ENCODE assay signal across 38 cellular contexts in genomic region chr16:49708491-49708890, GRCh38.
"Had no signal": no experiment of that assay in that cellular context is flagged by ENCODE, and none has a peak within 500 bp of the region (broad histone marks: within the 10 kb centered on the region; RNA-seq: fewer than 3 reads in every experiment).

No MANE protein-coding gene starts in this region.

- H3K27me3 Mint-ChIP-seq: activated CD4-positive, alpha-beta memory T cell treated with anti-CD3 and anti-CD28 coated beads, Interleukin-2, amount 10 ng/mL, durations not matched to agents 7 days and 5 days; activated CD8-positive, alpha-beta memory T cell treated with anti-CD3 and anti-CD28 coated beads, Interleukin-2, amount 10 ng/mL, durations not matched to agents 7 days and 5 days; activated naive CD8-positive, alpha-beta T cell treated with anti-CD3 and anti-CD28 coated beads, Interleukin-2, amount 10 ng/mL, durations not matched to agents 7 days and 5 days; activated T-helper 17 cell treated with anti-CD3 and anti-CD28 coated beads, Interleukin-2, amount 50 U/mL, for 72 hours had no signal

- H3K4me1 ChIP-seq: ascending aorta, Peyer's patch had no signal

- FAIRE-seq: K562 had no signal

- H3K27ac ChIP-seq: ascending aorta, cardiac muscle cell, Peyer's patch, VCaP had no signal

- DNase-seq: activated CD4-positive, alpha-beta memory T cell treated with anti-CD3 and anti-CD28 coated beads, Interleukin-2, amount 10 ng/mL, durations not matched to agents 7 days and 5 days; activated CD4-positive, alpha-beta T cell treated with anti-CD3 and anti-CD28 coated beads for 1 hour; activated CD4-positive, alpha-beta T cell treated with anti-CD3 and anti-CD28 coated beads for 48 hours; activated CD4-positive, CD25-positive, alpha-beta regulatory T cell; activated CD8-positive, alpha-beta memory T cell treated with anti-CD3 and anti-CD28 coated beads for 24 hours; activated CD8-positive, alpha-beta memory T cell treated with anti-CD3 and anti-CD28 coated beads, Interleukin-2, amount 10 ng/mL, durations not matched to agents 7 days and 5 days; activated CD8-positive, alpha-beta memory T cell treated with anti-CD3 and anti-CD28 coated beads, Interleukin-2, amount 50 U/mL, for 48 hours; activated effector memory CD4-positive, alpha-beta T cell treated with anti-CD3 and anti-CD28 coated beads, Interleukin-2, amount 50 U/mL, for 16 hours; activated naive CD4-positive, alpha-beta T cell treated with Interleukin-2 at 50 U/mL for 16 hours; activated naive CD8-positive, alpha-beta T cell treated with anti-CD3 and anti-CD28 coated beads, Interleukin-2, amount 10 ng/mL, durations not matched to agents 7 days and 5 days; activated T-cell treated with anti-CD3 and anti-CD28 coated beads, Interleukin-2, amount 50 U/mL, for 48 hours; amygdala; NCI-H1048; NCI-H1105 treated with DMSO at 0.1 percent for 48 hours; NCI-H1436 treated with DMSO at 0.1 percent for 48 hours; NCI-H1694 treated with DMSO at 0.1 percent for 48 hours; NCI-H2029; NCI-H2107; NCI-H2171; NCI-H510A; NCI-H526; NCI-H748 treated with DMSO at 0.1 percent for 48 hours; NK-92 treated with Interleukin-12 subunit alpha and Interleukin-12 subunit beta, amount 100 ng/mL, for 24 hours; PC-3; Peyer's patch; RPMI8226; SHP77 treated with DMSO at 0.1 percent for 48 hours; T-cell; T-helper 17 cell; T-helper 9 cell had no signal

- H3K4me3 Mint-ChIP-seq: activated CD4-positive, alpha-beta memory T cell treated with anti-CD3 and anti-CD28 coated beads, Interleukin-2, amount 10 ng/mL, durations not matched to agents 7 days and 5 days; activated CD8-positive, alpha-beta memory T cell treated with anti-CD3 and anti-CD28 coated beads, Interleukin-2, amount 10 ng/mL, durations not matched to agents 7 days and 5 days; activated naive CD4-positive, alpha-beta T cell treated with anti-CD3 and anti-CD28 coated beads, Interleukin-2, amount 50 U/mL, for 24 hours; activated naive CD8-positive, alpha-beta T cell treated with anti-CD3 and anti-CD28 coated beads, Interleukin-2, amount 10 ng/mL, durations not matched to agents 7 days and 5 days; activated T-helper 17 cell treated with anti-CD3 and anti-CD28 coated beads, Interleukin-2, amount 50 U/mL, for 72 hours; central memory CD8-positive, alpha-beta T cell; T-cell; T-helper 17 cell had no signal

- H3K36me3 ChIP-seq: ascending aorta, cardiac muscle cell, Peyer's patch had no signal

- H3K36me3 Mint-ChIP-seq: activated CD8-positive, alpha-beta memory T cell treated with anti-CD3 and anti-CD28 coated beads, Interleukin-2, amount 10 ng/mL, durations not matched to agents 7 days and 5 days; activated naive CD4-positive, alpha-beta T cell treated with anti-CD3 and anti-CD28 coated beads, Interleukin-2, amount 50 U/mL, for 24 hours; activated naive CD8-positive, alpha-beta T cell treated with anti-CD3 and anti-CD28 coated beads, Interleukin-2, amount 10 ng/mL, durations not matched to agents 7 days and 5 days; T-cell had no signal

- H3K9me3 Mint-ChIP-seq: activated CD4-positive, alpha-beta memory T cell treated with anti-CD3 and anti-CD28 coated beads, Interleukin-2, amount 10 ng/mL, durations not matched to agents 7 days and 5 days; activated naive CD4-positive, alpha-beta T cell treated with anti-CD3 and anti-CD28 coated beads, Interleukin-2, amount 50 U/mL, for 24 hours; activated naive CD8-positive, alpha-beta T cell treated with anti-CD3 and anti-CD28 coated beads, Interleukin-2, amount 10 ng/mL, durations not matched to agents 7 days and 5 days; activated T-helper 17 cell treated with anti-CD3 and anti-CD28 coated beads, Interleukin-2, amount 50 U/mL, for 72 hours; central memory CD8-positive, alpha-beta T cell; T-cell had no signal

- H3K27ac Mint-ChIP-seq: activated CD4-positive, alpha-beta memory T cell treated with anti-CD3 and anti-CD28 coated beads, Interleukin-2, amount 10 ng/mL, durations not matched to agents 7 days and 5 days; activated CD8-positive, alpha-beta memory T cell treated with anti-CD3 and anti-CD28 coated beads, Interleukin-2, amount 10 ng/mL, durations not matched to agents 7 days and 5 days; activated naive CD4-positive, alpha-beta T cell treated with anti-CD3 and anti-CD28 coated beads, Interleukin-2, amount 50 U/mL, for 24 hours; activated naive CD8-positive, alpha-beta T cell treated with anti-CD3 and anti-CD28 coated beads, Interleukin-2, amount 10 ng/mL, durations not matched to agents 7 days and 5 days; activated T-helper 17 cell treated with anti-CD3 and anti-CD28 coated beads, Interleukin-2, amount 50 U/mL, for 72 hours; T-cell; T-helper 17 cell had no signal

- H3K4me3 ChIP-seq: ascending aorta, cardiac muscle cell, K562, Peyer's patch had no signal

- H3K4me1 Mint-ChIP-seq: activated CD4-positive, alpha-beta memory T cell treated with anti-CD3 and anti-CD28 coated beads, Interleukin-2, amount 10 ng/mL, durations not matched to agents 7 days and 5 days; activated CD8-positive, alpha-beta memory T cell treated with anti-CD3 and anti-CD28 coated beads, Interleukin-2, amount 10 ng/mL, durations not matched to agents 7 days and 5 days; activated naive CD4-positive, alpha-beta T cell treated with anti-CD3 and anti-CD28 coated beads, Interleukin-2, amount 50 U/mL, for 24 hours; activated naive CD8-positive, alpha-beta T cell treated with anti-CD3 and anti-CD28 coated beads, Interleukin-2, amount 10 ng/mL, durations not matched to agents 7 days and 5 days; activated T-helper 17 cell treated with anti-CD3 and anti-CD28 coated beads, Interleukin-2, amount 50 U/mL, for 72 hours; central memory CD8-positive, alpha-beta T cell; T-cell; T-helper 17 cell had no signal

- ATAC-seq: activated CD8-positive, alpha-beta memory T cell treated with anti-CD3 and anti-CD28 coated beads, Interleukin-2, amount 10 ng/mL, durations not matched to agents 7 days and 5 days; activated T-helper 17 cell treated with anti-CD3 and anti-CD28 coated beads, Interleukin-2, amount 50 U/mL, for 72 hours; K562; PC-3; SK-N-SH treated with all-trans-retinoic acid at 6 μM for 48 hours; T-cell; T-helper 17 cell had no signal

- H3K27me3 ChIP-seq: ascending aorta, cardiac muscle cell, Peyer's patch had no signal

- H3K9me3 ChIP-seq: ascending aorta, Peyer's patch had no signal
